16 cellular contexts compared by ENCODE assay signal in genomic region chr5:157236423-157236822, GRCh38. TPM values are rescaled to one million over a fixed set of nuclear protein-coding genes. Genes with fewer than 3 reads are reported as not detected.
"Had no signal": no experiment of that assay in that cellular context is flagged by ENCODE, and none has a peak within 500 bp of the region (broad histone marks: within the 10 kb centered on the region; RNA-seq: fewer than 3 reads in every experiment).

No MANE protein-coding gene starts in this region.

- H3K27me3 Mint-ChIP-seq: activated CD4-positive, alpha-beta T cell treated with anti-CD3 and anti-CD28 coated beads, Interleukin-2, amount 10 ng/mL, durations not matched to agents 24 days and 14 days; activated CD8-positive, alpha-beta memory T cell treated with anti-CD3 and anti-CD28 coated beads, Interleukin-2, amount 10 ng/mL, durations not matched to agents 7 days and 5 days had no signal

- H3K4me3 Mint-ChIP-seq: activated CD4-positive, alpha-beta T cell treated with anti-CD3 and anti-CD28 coated beads, Interleukin-2, amount 10 ng/mL, durations not matched to agents 24 days and 14 days; activated CD8-positive, alpha-beta memory T cell treated with anti-CD3 and anti-CD28 coated beads, Interleukin-2, amount 10 ng/mL, durations not matched to agents 7 days and 5 days; mesothelial cell of epicardium had no signal

- H3K9me3 Mint-ChIP-seq: activated CD4-positive, alpha-beta T cell treated with anti-CD3 and anti-CD28 coated beads, Interleukin-2, amount 10 ng/mL, durations not matched to agents 24 days and 14 days; mesothelial cell of epicardium had no signal

- H3K27ac Mint-ChIP-seq: activated CD8-positive, alpha-beta memory T cell treated with anti-CD3 and anti-CD28 coated beads, Interleukin-2, amount 10 ng/mL, durations not matched to agents 7 days and 5 days; mesothelial cell of epicardium had no signal

- H3K9me3 ChIP-seq: ascending aorta, lower lobe of right lung, tibial artery, uterus had no signal

- H3K36me3 Mint-ChIP-seq: mesothelial cell of epicardium had no signal

- DNase-seq: activated CD4-positive, alpha-beta T cell treated with anti-CD3 and anti-CD28 coated beads, Interleukin-2, amount 10 ng/mL, durations not matched to agents 24 days and 14 days; activated CD8-positive, alpha-beta memory T cell treated with anti-CD3 and anti-CD28 coated beads, Interleukin-2, amount 10 ng/mL, durations not matched to agents 7 days and 5 days; dorsolateral prefrontal cortex; foreskin keratinocyte; left cardiac atrium; lower lobe of right lung; stimulated activated CD4-positive, alpha-beta T cell treated with anti-CD3 and anti-CD28 coated beads, Interleukin-15, amount 100 ng/mL, for 24 hours; stimulated activated CD4-positive, alpha-beta T cell treated with anti-CD3 and anti-CD28 coated beads, Interleukin-4, amount 100 ng/mL, for 24 hours; tibial artery; uterus; WERI-Rb-1 had no signal

- H3K4me3 ChIP-seq: ascending aorta, dorsolateral prefrontal cortex, lower lobe of right lung, tibial artery, uterus had no signal

- ATAC-seq: activated CD8-positive, alpha-beta memory T cell treated with anti-CD3 and anti-CD28 coated beads, Interleukin-2, amount 10 ng/mL, durations not matched to agents 7 days and 5 days; esophagus mucosa; foreskin keratinocyte; left cardiac atrium; lower lobe of right lung had no signal

RNA-seq across cellular contexts. Expression of gene ITK, which starts 55.8 kb away (rescaled TPM):
- total RNA-seq: bronchial epithelial cell, foreskin keratinocyte, myocyte had no signal
